20 cellular contexts compared by ENCODE assay signal in genomic region chr1:93829061-93829460, GRCh38.
"Had no signal": no experiment of that assay in that cellular context is flagged by ENCODE, and none has a peak within 500 bp of the region (broad histone marks: within the 10 kb centered on the region; RNA-seq: fewer than 3 reads in every experiment).

No MANE protein-coding gene starts in this region.

- H3K27ac ChIP-seq: ascending aorta, breast epithelium, gastroesophageal sphincter, heart right ventricle, right atrium auricular region, skin epidermis, tibial nerve had no signal

- H3K27me3 ChIP-seq: ascending aorta, breast epithelium, gastroesophageal sphincter, heart right ventricle, right atrium auricular region, tibial nerve had no signal

- DNase-seq: activated CD4-positive, alpha-beta T cell treated with anti-CD3 and anti-CD28 coated beads for 1 hour; activated CD4-positive, alpha-beta T cell treated with anti-CD3 and anti-CD28 coated beads, Interleukin-2, amount 50 U/mL, for 4 hours; activated naive CD4-positive, alpha-beta T cell treated with Interleukin-2 at 50 U/mL for 16 hours; activated T-cell treated with anti-CD3 and anti-CD28 coated beads for 4 hours; cerebellar nuclear complex; dermis blood vessel endothelial cell; effector memory CD8-positive, alpha-beta T cell; heart right ventricle; nephron progenitor cell; stimulated activated CD4-positive, alpha-beta T cell treated with anti-CD3 and anti-CD28 coated beads, Interleukin-4, amount 100 ng/mL, for 4 hours; stimulated activated CD8-positive, alpha-beta memory T cell treated with anti-CD3 and anti-CD28 coated beads, Interleukin-4, amount 100 ng/mL, for 48 hours; stimulated activated naive CD4-positive, alpha-beta T cell treated with Interleukin-2 at 50 U/mL for 16 hours; substantia nigra had no signal

- H3K4me3 ChIP-seq: ascending aorta, breast epithelium, gastroesophageal sphincter, heart right ventricle, right atrium auricular region, skin epidermis, tibial nerve had no signal

- H3K4me1 ChIP-seq: ascending aorta, breast epithelium, gastroesophageal sphincter, heart right ventricle, right atrium auricular region, tibial nerve had no signal

- H3K36me3 ChIP-seq: ascending aorta, breast epithelium, heart right ventricle, right atrium auricular region, tibial nerve had no signal

- ATAC-seq: activated T-helper 17 cell treated with anti-CD3 and anti-CD28 coated beads, Interleukin-2, amount 50 U/mL, for 72 hours; effector memory CD8-positive, alpha-beta T cell; gastroesophageal sphincter; heart right ventricle had no signal
